11 cellular contexts compared by ENCODE assay signal in the genomic region with DNA sequence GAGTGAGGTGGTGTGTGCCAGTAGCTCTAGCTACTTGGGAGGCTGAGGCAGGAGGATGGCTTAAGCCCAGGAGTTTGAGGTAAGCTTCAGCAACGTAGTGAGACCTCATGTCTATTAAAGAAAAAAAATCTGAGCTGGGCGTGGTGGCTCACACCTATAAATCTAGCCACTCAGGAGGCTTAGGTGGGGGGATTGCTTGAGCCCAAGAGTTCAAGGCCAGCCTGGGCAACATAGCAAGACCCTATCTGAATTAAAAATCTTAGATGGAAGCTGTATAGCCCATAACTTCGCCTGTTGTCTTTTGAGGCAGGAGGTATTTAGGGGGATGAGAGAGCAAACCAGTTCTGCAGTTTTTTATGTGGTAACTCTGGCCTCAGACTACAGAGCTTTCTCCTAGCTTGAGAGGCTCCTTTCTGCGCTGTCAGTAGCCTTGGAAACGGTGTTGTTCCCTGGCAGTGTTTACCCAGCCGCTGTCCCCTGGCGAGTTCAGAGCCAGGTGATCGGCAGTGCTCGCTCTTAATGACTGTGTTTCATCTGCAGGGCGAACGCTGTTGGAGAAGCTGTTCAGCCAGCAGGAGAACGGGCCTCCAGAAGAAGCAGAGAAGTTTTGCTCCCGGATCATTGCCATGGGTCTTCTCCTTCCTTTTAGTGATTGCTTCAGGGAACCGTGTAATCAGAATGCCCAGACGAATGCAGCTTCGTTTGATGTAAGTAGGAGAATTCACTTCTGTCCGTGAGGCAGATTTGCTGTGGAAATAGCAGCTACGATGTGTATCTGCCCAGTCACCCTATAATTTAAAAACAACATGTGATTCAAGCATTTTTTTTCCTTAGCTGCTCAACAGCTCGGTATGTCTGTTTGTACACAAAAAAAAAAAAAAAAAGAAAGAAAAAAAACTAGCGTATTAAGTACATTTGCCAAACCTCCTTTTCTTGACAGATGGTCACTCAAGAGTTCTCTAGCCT. TPM values are rescaled to one million over a fixed set of nuclear protein-coding genes. Genes with fewer than 3 reads are reported as not detected.
DNase-seq lines count a peak whose midpoint lies in the region; ATAC-seq, FAIRE-seq and TF ChIP-seq lines count a peak whose summit lies in the region.
"Had no signal": no experiment of that assay in that cellular context is flagged by ENCODE, and none has a peak within 500 bp of the region (broad histone marks: within the 10 kb centered on the region; RNA-seq: fewer than 3 reads in every experiment).

No MANE protein-coding gene starts in this region.

- H3K27ac ChIP-seq in HepG2 (ENCODE audit: extremely low read length, insufficient read depth, low read length) = no peak overlapping the region
- H3K27ac ChIP-seq in right lobe of liver = no peak overlapping the region
- peak overlapping the region in 1 of 4 donors; percentile 1 for H3K27ac ChIP-seq in body of pancreas
- H3K27ac ChIP-seq in mesendoderm (ENCODE audit: low read depth, low read length) = no peak overlapping the region
- H3K27ac ChIP-seq: vagina had no signal

- H3K4ac ChIP-seq in mesendoderm (ENCODE audit: low read depth, low read length) = no peak overlapping the region

- TF ChIP-seq EP300 in HepG2 (IDR thresholded peaks at IDR 0.05; ENCODE audit: low read depth in 2 of 2, low read length in 2 of 2) = no peak
- TF ChIP-seq EP300 in HepG2 (CRISPR knock-in tag; IDR thresholded peaks at IDR 0.05; ENCODE audit: borderline replicate concordance) = no peak

- CTCF ChIA-PET in HepG2 (lab: Yijun Ruan, JAX; ENCODE audit: low intra/inter-chr PET ratio, low total read pairs) = no interaction called here

- WGBS in HepG2 (ENCODE audit: low lambda C conversion rate) = 6% methylated on average over 13 of the region's 20 CpGs
- 41% methylated on average over 11 of the region's 20 CpGs for WGBS in right lobe of liver (ENCODE audit: insufficient coverage, low coverage, low lambda C conversion rate, missing lambda C conversion rate)
- WGBS in body of pancreas, 2 donors = 19% methylated on average over 18 to 20 of the region's 20 CpGs
- no CpG with 5 or more reads among the region's 20 CpGs for WGBS in mesendoderm (ENCODE audit: extremely low coverage, insufficient coverage, low lambda C conversion rate)

- no peak overlapping the region for H2BK120ac ChIP-seq in mesendoderm (ENCODE audit: low read depth, low read length)

- BruUV-seq in HepG2 (replicated peaks; lab: Mats Ljungman, UMichigan) = no TSS peak

- no peaks in the 10 kb centered on the region; a peak in 2 of 5 replicates for H3K27me3 ChIP-seq in HepG2 (ENCODE audit: control insufficient read depth in 1 of 2, insufficient read depth in 2 of 2, low read length in 2 of 2)
- H3K27me3 ChIP-seq in right lobe of liver = no peaks in the 10 kb centered on the region
- no peaks in the 10 kb centered on the region for H3K27me3 ChIP-seq in body of pancreas
- H3K27me3 ChIP-seq in mesendoderm (ENCODE audit: insufficient read depth, low read length, poor library complexity) = no peaks in the 10 kb centered on the region
- H3K27me3 ChIP-seq: vagina had no signal

- TF ChIP-seq POLR2A in HepG2 (IDR thresholded peaks at IDR 0.05; ENCODE audit: insufficient read depth in 1 of 2, low read depth in 2 of 2, low read length in 2 of 2) (no peak), right lobe of liver (IDR thresholded peaks at IDR 0.05) (no peak), body of pancreas (IDR thresholded peaks at IDR 0.05) (peak in 2 of 3 donors; percentile 25 to 37)

- peak; percentile 1 for DNase-seq in HepG2 (ENCODE audit: low spot score)
- DNase-seq in right lobe of liver = no peak
- DNase-seq in body of pancreas = peak; percentile 48 to 70 (median 66)
- peak; percentile 42 for DNase-seq in mesendoderm
- DNase-seq in GOT3 (lab: John Stamatoyannopoulos, UW) = no peak
- no peak for DNase-seq in HuH-7.5 (ENCODE audit: low spot score)
- no peak for DNase-seq in natural killer cell treated with Interleukin-12 subunit alpha and Interleukin-12 subunit beta and Interleukin-15 and Interleukin-18, amount 100 ng/mL, for 72 hours (ENCODE audit: low spot score)
- DNase-seq: activated naive CD4-positive, alpha-beta T cell treated with anti-CD3 and anti-CD28 coated beads for 36 hours had no signal

- no peak overlapping the region for H3K27ac Mint-ChIP-seq in natural killer cell treated with Interleukin-12 subunit alpha and Interleukin-12 subunit beta and Interleukin-15 and Interleukin-18, amount 100 ng/mL, for 72 hours
- H3K27ac Mint-ChIP-seq: activated naive CD4-positive, alpha-beta T cell treated with anti-CD3 and anti-CD28 coated beads for 36 hours; T-helper 2 cell treated with Interferon-gamma antibody and Interleukin-4, amounts not matched to agents 5 μg/mL and 100 μg/mL, for 36 hours had no signal

- no peak overlapping the region for H2AFZ ChIP-seq in HepG2 (ENCODE audit: low read length)

- TF ChIP-seq CTCF in HepG2 (CRISPR knock-in tag; IDR thresholded peaks at IDR 0.05) (no peak), right lobe of liver (IDR thresholded peaks at IDR 0.05) (no peak), body of pancreas (IDR thresholded peaks at IDR 0.05) (no peak)

- H3K4me3 ChIP-seq in HepG2 (replicated peaks in 1 of 3; ENCODE audit: insufficient read depth in 1 of 3, low read depth in 2 of 3, low read length in 3 of 3) (no peak overlapping the region), right lobe of liver (no peak overlapping the region), body of pancreas (no peak overlapping the region), mesendoderm (ENCODE audit: low read length) (no peak overlapping the region)
- H3K4me3 ChIP-seq: vagina had no signal

- H4K8ac ChIP-seq in mesendoderm (ENCODE audit: low read depth, low read length) = no peak overlapping the region

- H3K4me1 ChIP-seq in HepG2 (ENCODE audit: insufficient read depth, low read length) (no peaks in the 10 kb centered on the region), right lobe of liver (no peaks in the 10 kb centered on the region), body of pancreas (peaks cover 6% of the 10 kb centered on the region), mesendoderm (ENCODE audit: control insufficient read depth, low read depth, low read length) (no peaks in the 10 kb centered on the region)
- H3K4me1 ChIP-seq: vagina had no signal

- peaks cover 0 to 10% of the 10 kb centered on the region in 2 donors for H3K27me3 Mint-ChIP-seq in natural killer cell treated with Interleukin-12 subunit alpha and Interleukin-12 subunit beta and Interleukin-15 and Interleukin-18, amount 100 ng/mL, for 72 hours

- H3K56ac ChIP-seq in mesendoderm (ENCODE audit: low read length) = no peak overlapping the region

- H3K9ac ChIP-seq in HepG2 (ENCODE audit: insufficient read depth, low read depth, low read length) (no peak overlapping the region), mesendoderm (ENCODE audit: low read length) (no peak overlapping the region)

- peak; percentile 80 for ATAC-seq in HepG2
- no peak for ATAC-seq in right lobe of liver
- ATAC-seq in body of pancreas = peak; percentile 88
- no peak for ATAC-seq in GM21515 (IDR thresholded peaks at IDR 0.05; ENCODE audit: unreplicated experiment)
- no peak for ATAC-seq in natural killer cell treated with Interleukin-12 subunit alpha and Interleukin-12 subunit beta and Interleukin-15 and Interleukin-18, amount 100 ng/mL, for 72 hours

- H4K20me1 ChIP-seq in HepG2 (ENCODE audit: insufficient read depth, low read length) = no peaks in the 10 kb centered on the region

- H3K4me2 ChIP-seq in HepG2 (ENCODE audit: low read depth, low read length) = peak overlapping the region; percentile 27; the same call in 1 of the 2 replicates
- H3K4me2 ChIP-seq in mesendoderm (ENCODE audit: low read length) = no peak overlapping the region

- H2BK15ac ChIP-seq in mesendoderm (replicated peaks; ENCODE audit: low read depth) = no peak overlapping the region

- H3K36me3 ChIP-seq in HepG2 (replicated peaks in 1 of 2; ENCODE audit: control insufficient read depth in 1 of 2, insufficient read depth in 2 of 2, low read length in 2 of 2) (no peaks in the 10 kb centered on the region), right lobe of liver (no peaks in the 10 kb centered on the region), body of pancreas (replicated peaks in 1 of 2; ENCODE audit: insufficient read depth in 1 of 2, low read depth in 2 of 2) (no peaks in the 10 kb centered on the region), mesendoderm (ENCODE audit: control insufficient read depth, insufficient read depth, low read length) (no peaks in the 10 kb centered on the region)
- H3K36me3 ChIP-seq: vagina had no signal

- intact Hi-C loops in HepG2 (cut with micrococcal nuclease; ENCODE audit: unreplicated experiment) = no loop called here
- intact Hi-C loops in right lobe of liver (cut with DNase I) = no loop called here
- intact Hi-C loops in body of pancreas (cut with DNase I) = no loop called here

- H3K18ac ChIP-seq in mesendoderm (ENCODE audit: low read length) = no peak overlapping the region

- no peak overlapping the region for H3K23ac ChIP-seq in mesendoderm (ENCODE audit: low read length)

- no peaks in the 10 kb centered on the region for H3K9me3 Mint-ChIP-seq in natural killer cell treated with Interleukin-12 subunit alpha and Interleukin-12 subunit beta and Interleukin-15 and Interleukin-18, amount 100 ng/mL, for 72 hours
- H3K9me3 Mint-ChIP-seq: activated naive CD4-positive, alpha-beta T cell treated with anti-CD3 and anti-CD28 coated beads for 36 hours; T-helper 2 cell treated with Interferon-gamma antibody and Interleukin-4, amounts not matched to agents 5 μg/mL and 100 μg/mL, for 36 hours had no signal

- no peak overlapping the region for H3K4me3 Mint-ChIP-seq in natural killer cell treated with Interleukin-12 subunit alpha and Interleukin-12 subunit beta and Interleukin-15 and Interleukin-18, amount 100 ng/mL, for 72 hours
- H3K4me3 Mint-ChIP-seq: activated naive CD4-positive, alpha-beta T cell treated with anti-CD3 and anti-CD28 coated beads for 36 hours; T-helper 2 cell treated with Interferon-gamma antibody and Interleukin-4, amounts not matched to agents 5 μg/mL and 100 μg/mL, for 36 hours had no signal

- POLR2A ChIA-PET in HepG2 (lab: Yijun Ruan, JAX) = interaction anchor here (0.6 kb wide), 1 partner anchor 66 kb away, joined by 3 read pairs; no protein-coding TSS in a partner anchor

- FAIRE-seq in HepG2 (lab: Jason Lieb, UNC) = no peak

- TF ChIP-seq RAD21 in HepG2 (CRISPR knock-in tag; IDR thresholded peaks at IDR 0.05) = no peak

- H3K9me3 ChIP-seq in HepG2 (ENCODE audit: low read length) = no peaks in the 10 kb centered on the region
- H3K9me3 ChIP-seq in right lobe of liver = no peaks in the 10 kb centered on the region
- no peaks in the 10 kb centered on the region for H3K9me3 ChIP-seq in body of pancreas
- H3K9me3 ChIP-seq: vagina had no signal

- H3K4me1 Mint-ChIP-seq in natural killer cell treated with Interleukin-12 subunit alpha and Interleukin-12 subunit beta and Interleukin-15 and Interleukin-18, amount 100 ng/mL, for 72 hours (ENCODE audit: low read depth in 2 of 2) = no peaks in the 10 kb centered on the region

- H3K79me2 ChIP-seq in HepG2 (ENCODE audit: insufficient read depth, low read length) (no peaks in the 10 kb centered on the region), mesendoderm (ENCODE audit: control insufficient read depth, insufficient read depth, low read length) (no peaks in the 10 kb centered on the region)

- in situ Hi-C loops in HepG2 (cut with HindIII; ENCODE audit: extremely low pct_ligation_motif_present, low pct_unique_long_range_greater_than_20kb) = no loop called here

- H2AK5ac ChIP-seq in mesendoderm (ENCODE audit: low read length) = no peak overlapping the region

- H2BK5ac ChIP-seq in mesendoderm (ENCODE audit: low read length) = no peak overlapping the region

- H3K79me1 ChIP-seq in mesendoderm (ENCODE audit: low read length) = no peaks in the 10 kb centered on the region

- H4K5ac ChIP-seq in mesendoderm (ENCODE audit: low read length) = no peak overlapping the region

- no peaks in the 10 kb centered on the region for H3K36me3 Mint-ChIP-seq in natural killer cell treated with Interleukin-12 subunit alpha and Interleukin-12 subunit beta and Interleukin-15 and Interleukin-18, amount 100 ng/mL, for 72 hours

RNA-seq across cellular contexts. Expression of gene FMN2, which starts 31.2 kb away (rescaled TPM):
- not detected in 2 replicates for total RNA-seq in HepG2 (2016; rRNA removed; fragmentation: Illumina TruSeq; extraction: Trizol)
- total RNA-seq in HepG2 (2016; cell fraction: cytosol; rRNA removed; fragmentation: Illumina TruSeq; extraction: Trizol; ENCODE audit: low read depth) = not detected in 2 replicates
- not detected in 2 replicates for total RNA-seq in HepG2 (2016; cell fraction: insoluble cytoplasmic fraction; rRNA removed; fragmentation: Illumina TruSeq; extraction: Trizol)
- total RNA-seq in HepG2 (2016; cell fraction: membrane; rRNA removed; fragmentation: Illumina TruSeq; extraction: Trizol) = not detected in 2 replicates
- not detected in 2 replicates for total RNA-seq in HepG2 (2016; cell fraction: nucleus; rRNA removed; fragmentation: Illumina TruSeq; extraction: Trizol)
- polyA plus RNA-seq in HepG2 (2011; rRNA removed) = not detected in 2 replicates
- polyA plus RNA-seq in HepG2 (2011; cell fraction: cytosol; rRNA removed) = 0.04 TPM in 1 of 2 replicates, not detected in the other
- not detected in 2 replicates for polyA plus RNA-seq in HepG2 (2011; cell fraction: nucleus; rRNA removed)
- polyA plus RNA-seq in HepG2 (2012) = not detected in 2 replicates
- polyA plus RNA-seq in HepG2 (2016; cell fraction: cytosol; fragmentation: Illumina TruSeq; extraction: Trizol; ENCODE audit: low read depth) = not detected in 2 replicates
- polyA plus RNA-seq in HepG2 (2016; cell fraction: insoluble cytoplasmic fraction; fragmentation: Illumina TruSeq; extraction: Trizol; ENCODE audit: low read depth) = not detected in 2 replicates
- not detected in 2 replicates for polyA plus RNA-seq in HepG2 (2016; cell fraction: membrane; fragmentation: Illumina TruSeq; extraction: Trizol; ENCODE audit: low read depth)
- polyA plus RNA-seq in HepG2 (2016; cell fraction: nucleus; fragmentation: Illumina TruSeq; extraction: Trizol; ENCODE audit: insufficient read depth, low read depth) = not detected in 2 replicates
- polyA minus RNA-seq in HepG2 (2011; rRNA and poly(A)+ RNA removed; ENCODE audit: low replicate concordance) = not detected in 2 replicates
- not detected in 2 replicates for polyA minus RNA-seq in HepG2 (2011; cell fraction: cytosol; rRNA and poly(A)+ RNA removed)
- not detected in 2 replicates for polyA minus RNA-seq in HepG2 (2011; cell fraction: nucleus; rRNA and poly(A)+ RNA removed)
- total RNA-seq in right lobe of liver = under 1 TPM in 1 of 6 experiments, not detected in 5; 0.12 TPM
- under 1 TPM; 0.26 to 0.33 TPM for total RNA-seq in body of pancreas
- polyA plus RNA-seq in mesendoderm (2013, experiment 1 of 2) = 2.0 TPM
- polyA plus RNA-seq in mesendoderm (2013, experiment 2 of 2) = 1.9 TPM
- not detected for total RNA-seq in natural killer cell treated with Interleukin-12 subunit alpha and Interleukin-12 subunit beta and Interleukin-15 and Interleukin-18, amount 100 ng/mL, for 72 hours
- total RNA-seq: activated naive CD4-positive, alpha-beta T cell treated with anti-CD3 and anti-CD28 coated beads for 36 hours; vagina had no signal

Comparison
In these comparisons a context has a peak if more than half of its experiments do, and no peak if none do; other contexts are left out.
1. ATAC-seq: peak in HepG2 (single experiment) and body of pancreas (single experiment); none in right lobe of liver (0 of 4), GM21515 (single experiment) and natural killer cell treated with Interleukin-12 subunit alpha and Interleukin-12 subunit beta and Interleukin-15 and Interleukin-18, amount 100 ng/mL, for 72 hours (0 of 2).
2. DNase-seq: peak in HepG2 (single experiment), body of pancreas (4 of 4) and mesendoderm (single experiment); none in right lobe of liver (0 of 3), GOT3 (single experiment), HuH-7.5 (single experiment) and natural killer cell treated with Interleukin-12 subunit alpha and Interleukin-12 subunit beta and Interleukin-15 and Interleukin-18, amount 100 ng/mL, for 72 hours (single experiment).
3. POLR2A ChIP-seq: peak in body of pancreas (2 of 3); none in HepG2 (0 of 2) and right lobe of liver (single experiment).